22 cellular contexts compared by ENCODE assay signal in genomic region chr18:9691235-9691634, GRCh38.
"Had no signal": no experiment of that assay in that cellular context is flagged by ENCODE, and none has a peak within 500 bp of the region (broad histone marks: within the 10 kb centered on the region; RNA-seq: fewer than 3 reads in every experiment).

No MANE protein-coding gene starts in this region.

- H3K4me2 ChIP-seq: neural progenitor cell had no signal

- ATAC-seq: activated CD4-positive, alpha-beta T cell treated with anti-CD3 and anti-CD28 coated beads for 36 hours; activated T-cell treated with anti-CD3 and anti-CD28 coated beads, Interleukin-2, amount 50 U/mL, for 4 hours; foreskin keratinocyte; left lung; naive thymus-derived CD4-positive, alpha-beta T cell; sciatic nerve had no signal

- H3K36me3 Mint-ChIP-seq: activated naive CD8-positive, alpha-beta T cell treated with anti-CD3 and anti-CD28 coated beads for 36 hours; naive thymus-derived CD4-positive, alpha-beta T cell; neural progenitor cell had no signal

- H3K27me3 ChIP-seq: breast epithelium, foreskin keratinocyte, left lung, neural progenitor cell, testis, vagina had no signal

- H2AFZ ChIP-seq: neural progenitor cell had no signal

- H3K9me3 Mint-ChIP-seq: activated naive CD8-positive, alpha-beta T cell treated with anti-CD3 and anti-CD28 coated beads for 36 hours; activated T-cell treated with anti-CD3 and anti-CD28 coated beads, Interleukin-2, amount 50 U/mL, for 4 hours; activated T-helper 2 cell treated with anti-CD3 and anti-CD28 coated beads, Interferon-gamma antibody, Interleukin-2, Interleukin-4, amounts not matched to agents 10 μg/mL and 5 μg/mL and 100 μg/mL, durations not matched to agents 14 hours and 24 hours and 36 hours; central memory CD8-positive, alpha-beta T cell; neural progenitor cell had no signal

- DNase-seq: activated CD4-positive, alpha-beta T cell treated with anti-CD3 and anti-CD28 coated beads for 36 hours; activated CD4-positive, alpha-beta T cell treated with anti-CD3 and anti-CD28 coated beads, Interleukin-2, amount 50 U/mL, for 48 hours; activated naive CD4-positive, alpha-beta T cell; activated naive CD8-positive, alpha-beta T cell treated with anti-CD3 and anti-CD28 coated beads for 36 hours; activated T-cell treated with anti-CD3 and anti-CD28 coated beads, Interleukin-2, amount 50 U/mL, for 4 hours; effector memory CD4-positive, alpha-beta T cell; foreskin keratinocyte; kidney glomerular epithelial cell; left lung; naive thymus-derived CD4-positive, alpha-beta T cell; posterior cingulate gyrus; small intestine; stimulated activated naive CD4-positive, alpha-beta T cell; testis; trophoblast cell had no signal

- H3K4me3 ChIP-seq: breast epithelium, left lung, lung, neural progenitor cell, testis, vagina had no signal

- H3K36me3 ChIP-seq: breast epithelium, left lung, neural progenitor cell, vagina had no signal

- H3K27ac ChIP-seq: breast epithelium, foreskin keratinocyte, left lung, neural progenitor cell, testis, vagina had no signal

- H3K27ac Mint-ChIP-seq: activated CD4-positive, alpha-beta T cell treated with anti-CD3 and anti-CD28 coated beads for 36 hours; activated naive CD8-positive, alpha-beta T cell treated with anti-CD3 and anti-CD28 coated beads for 36 hours; activated T-helper 2 cell treated with anti-CD3 and anti-CD28 coated beads, Interferon-gamma antibody, Interleukin-2, Interleukin-4, amounts not matched to agents 10 μg/mL and 5 μg/mL and 100 μg/mL, durations not matched to agents 14 hours and 24 hours and 36 hours; naive thymus-derived CD4-positive, alpha-beta T cell; neural progenitor cell had no signal

- H3K4me1 Mint-ChIP-seq: activated CD4-positive, alpha-beta T cell treated with anti-CD3 and anti-CD28 coated beads for 36 hours had no signal

- H3K4me1 ChIP-seq: breast epithelium, neural progenitor cell, vagina had no signal

- H3K27me3 Mint-ChIP-seq: activated CD4-positive, alpha-beta T cell treated with anti-CD3 and anti-CD28 coated beads for 36 hours; central memory CD8-positive, alpha-beta T cell had no signal

- H3K4me3 Mint-ChIP-seq: activated CD4-positive, alpha-beta T cell treated with anti-CD3 and anti-CD28 coated beads for 36 hours; activated naive CD8-positive, alpha-beta T cell treated with anti-CD3 and anti-CD28 coated beads for 36 hours; activated T-cell treated with anti-CD3 and anti-CD28 coated beads, Interleukin-2, amount 50 U/mL, for 4 hours; central memory CD8-positive, alpha-beta T cell; naive thymus-derived CD4-positive, alpha-beta T cell; neural progenitor cell had no signal
